In genomic region chr7:118104812-118105441, GRCh38 we compare ENCODE assay signal across 9 cellular contexts.
DNase-seq lines count a peak whose midpoint lies in the region; ATAC-seq, FAIRE-seq and TF ChIP-seq lines count a peak whose summit lies in the region.
"Had no signal": no experiment of that assay in that cellular context is flagged by ENCODE, and none has a peak within 500 bp of the region (broad histone marks: within the 10 kb centered on the region; RNA-seq: fewer than 3 reads in every experiment).

No MANE protein-coding gene starts in this region.

- H4K20me1 ChIP-seq in astrocyte (ENCODE audit: insufficient read depth, low read length) (no peaks in the 10 kb centered on the region), HepG2 (ENCODE audit: insufficient read depth, low read length) (no peaks in the 10 kb centered on the region)

- CTCF ChIA-PET in HepG2 (lab: Yijun Ruan, JAX; ENCODE audit: low intra/inter-chr PET ratio, low total read pairs): interaction anchor here (1.1 kb wide), 1 partner anchor 354 kb away, joined by 6 read pairs; no protein-coding TSS in a partner anchor

- POLR2A ChIA-PET in HepG2 (lab: Yijun Ruan, JAX): no interaction called here

- H2AFZ ChIP-seq in astrocyte (ENCODE audit: low read depth, low read length) (no peak overlapping the region), HepG2 (ENCODE audit: low read length) (no peak overlapping the region)

- WGBS in HepG2 (ENCODE audit: low lambda C conversion rate): 0% methylated on average over 2 of the region's 2 CpGs

- H3K4me1 ChIP-seq in astrocyte (ENCODE audit: insufficient read depth, low read length): no peaks in the 10 kb centered on the region
- H3K4me1 ChIP-seq in HepG2 (ENCODE audit: insufficient read depth, low read length): no peaks in the 10 kb centered on the region

- H3K4me2 ChIP-seq in astrocyte (ENCODE audit: low read length) (no peak overlapping the region), HepG2 (ENCODE audit: low read depth, low read length) (no peak overlapping the region)

- peak; percentile 61 for TF ChIP-seq CTCF in astrocyte (IDR thresholded peaks at IDR 0.05; ENCODE audit: insufficient read depth, low read depth, low read length)
- TF ChIP-seq CTCF in HepG2 (CRISPR knock-in tag; IDR thresholded peaks at IDR 0.05): peak; percentile 57

- no peaks in the 10 kb centered on the region for H3K79me2 ChIP-seq in astrocyte (ENCODE audit: insufficient read depth, low read length)
- H3K79me2 ChIP-seq in HepG2 (ENCODE audit: insufficient read depth, low read length): no peaks in the 10 kb centered on the region

- no peak for TF ChIP-seq EP300 in HepG2 (IDR thresholded peaks at IDR 0.05; ENCODE audit: low read depth in 2 of 2, low read length in 2 of 2)
- no peak for TF ChIP-seq EP300 in HepG2 (CRISPR knock-in tag; IDR thresholded peaks at IDR 0.05; ENCODE audit: borderline replicate concordance)

- no peak for TF ChIP-seq RAD21 in HepG2 (CRISPR knock-in tag; IDR thresholded peaks at IDR 0.05)

- H3K4me1 Mint-ChIP-seq in astrocyte (ENCODE audit: low read depth, unreplicated experiment): no peaks in the 10 kb centered on the region
- H3K4me1 Mint-ChIP-seq: IgD-negative memory B cell had no signal

- no peak overlapping the region for H3K4me3 ChIP-seq in astrocyte (ENCODE audit: insufficient read depth, low read depth, low read length)
- no peak overlapping the region for H3K4me3 ChIP-seq in HepG2 (replicated peaks in 1 of 3; ENCODE audit: insufficient read depth in 1 of 3, low read depth in 2 of 3, low read length in 3 of 3)
- no peak overlapping the region for H3K4me3 ChIP-seq in H7 (ENCODE audit: insufficient read depth, low read depth, low read length)

- H3K27ac ChIP-seq in astrocyte (ENCODE audit: low read depth, low read length) (no peak overlapping the region), HepG2 (ENCODE audit: extremely low read length, insufficient read depth, low read length) (no peak overlapping the region)

- peak; percentile 77 for DNase-seq in DMS53 (lab: John Stamatoyannopoulos, UW)
- peak; percentile 9 to 67 (median 51) for DNase-seq in NCI-H1417 (lab: John Stamatoyannopoulos, UW)
- DNase-seq in astrocyte (ENCODE audit: low read depth): peak; percentile 19
- no peak for DNase-seq in HepG2 (ENCODE audit: low spot score)
- no peak for DNase-seq in head of caudate nucleus
- DNase-seq in H7: no peak

- no peaks in the 10 kb centered on the region for H3K36me3 Mint-ChIP-seq in astrocyte (ENCODE audit: low read depth, unreplicated experiment)
- H3K36me3 Mint-ChIP-seq: IgD-negative memory B cell had no signal

- in situ Hi-C loops in HepG2 (cut with HindIII; ENCODE audit: extremely low pct_ligation_motif_present, low pct_unique_long_range_greater_than_20kb): no loop called here

- no TSS peak for BruUV-seq in HepG2 (replicated peaks; lab: Mats Ljungman, UMichigan)

- no peaks in the 10 kb centered on the region for H3K27me3 ChIP-seq in astrocyte (ENCODE audit: insufficient read depth, low read length)
- no peaks in the 10 kb centered on the region for H3K27me3 ChIP-seq in HepG2 (ENCODE audit: control insufficient read depth in 1 of 2, insufficient read depth in 2 of 2, low read length in 2 of 2)
- H3K27me3 ChIP-seq in H7 (ENCODE audit: control insufficient read depth, insufficient read depth, low read length): no peaks in the 10 kb centered on the region

- no peak overlapping the region for H3K4me3 Mint-ChIP-seq in astrocyte (ENCODE audit: unreplicated experiment)
- H3K4me3 Mint-ChIP-seq: IgD-negative memory B cell had no signal

- H3K27ac Mint-ChIP-seq in astrocyte (ENCODE audit: unreplicated experiment): no peak overlapping the region
- H3K27ac Mint-ChIP-seq: IgD-negative memory B cell had no signal

- intact Hi-C loops in HepG2 (cut with micrococcal nuclease; ENCODE audit: unreplicated experiment): loop anchor here (1.0 kb wide), 1 partner anchor 355 kb away; no protein-coding TSS in a partner anchor
- intact Hi-C loops in head of caudate nucleus (cut with DNase I): no loop called here

- FAIRE-seq in astrocyte (lab: Jason Lieb, UNC) (no peak), HepG2 (lab: Jason Lieb, UNC) (no peak)

- H3K9me3 ChIP-seq in astrocyte (ENCODE audit: insufficient read depth, low read depth, low read length): no peaks in the 10 kb centered on the region
- H3K9me3 ChIP-seq in HepG2 (ENCODE audit: low read length): no peaks in the 10 kb centered on the region

- H3K9ac ChIP-seq in astrocyte (ENCODE audit: low read length) (no peak overlapping the region), HepG2 (ENCODE audit: insufficient read depth, low read depth, low read length) (no peak overlapping the region)

- ATAC-seq in GM21526 (IDR thresholded peaks at IDR 0.05; ENCODE audit: low FRiP score, unreplicated experiment) (peak; percentile 85), HepG2 (peak; percentile 54; the same call in 1 of the 3 replicates), HG02884 (IDR thresholded peaks at IDR 0.05; ENCODE audit: unreplicated experiment) (no peak)

- no peaks in the 10 kb centered on the region for H3K36me3 ChIP-seq in astrocyte (ENCODE audit: insufficient read depth, low read length)
- no peaks in the 10 kb centered on the region for H3K36me3 ChIP-seq in HepG2 (replicated peaks in 1 of 2; ENCODE audit: control insufficient read depth in 1 of 2, insufficient read depth in 2 of 2, low read length in 2 of 2)
- H3K36me3 ChIP-seq in H7 (replicated peaks; ENCODE audit: control insufficient read depth, insufficient read depth, low read length): no peaks in the 10 kb centered on the region

- TF ChIP-seq POLR2A in HepG2 (IDR thresholded peaks at IDR 0.05; ENCODE audit: insufficient read depth in 1 of 2, low read depth in 2 of 2, low read length in 2 of 2): no peak

- H3K27me3 Mint-ChIP-seq in astrocyte (ENCODE audit: low read depth, unreplicated experiment): no peaks in the 10 kb centered on the region
- H3K27me3 Mint-ChIP-seq: IgD-negative memory B cell had no signal

- H3K9me3 Mint-ChIP-seq in astrocyte (ENCODE audit: unreplicated experiment): no peaks in the 10 kb centered on the region

TF ChIP-seq in HepG2, 621 proteins besides CTCF, POLR2A, EP300 and RAD21:
- TF ChIP-seq ZBTB49 (CRISPR knock-in tag; IDR thresholded peaks at IDR 0.05; ENCODE audit: borderline replicate concordance) (no peak), STAG1 (CRISPR knock-in tag; IDR thresholded peaks at IDR 0.05) (peak; percentile 64), SMC3 (IDR thresholded peaks at IDR 0.05; ENCODE audit: low read length) (peak; percentile 27; the same call in 1 of the 2 replicates), XBP1 (CRISPR knock-in tag; IDR thresholded peaks at IDR 0.05) (no peak)

Comparison
In these comparisons a context has a peak if more than half of its experiments do, and no peak if none do; other contexts are left out.
1. DNase-seq: peak in DMS53 (single experiment), NCI-H1417 (3 of 3) and astrocyte (single experiment); none in HepG2 (single experiment), head of caudate nucleus (0 of 42) and H7 (single experiment).